Comparison of ENCODE assay signal across 8 cellular contexts in genomic region chr6:12012231-12012565, GRCh38. TPM values are rescaled to one million over a fixed set of nuclear protein-coding genes. Genes with fewer than 3 reads are reported as not detected.
DNase-seq lines count a peak whose midpoint lies in the region; ATAC-seq and TF ChIP-seq lines count a peak whose summit lies in the region.

Gene HIVEP1 (plus strand): TSS chr6:12012312. CDS start chr6:12015629, 3,317 bp downstream.

- no peaks in the 10 kb centered on the region for H3K9me3 Mint-ChIP-seq in activated T-helper 17 cell treated with anti-CD3 and anti-CD28 coated beads, Interleukin-2, amount 50 U/mL, for 72 hours
- H3K9me3 Mint-ChIP-seq in osteocyte (ENCODE audit: unreplicated experiment), result peaks cover 7% of the 10 kb centered on the region

- H3K36me3 Mint-ChIP-seq in activated T-helper 17 cell treated with anti-CD3 and anti-CD28 coated beads, Interleukin-2, amount 50 U/mL, for 72 hours (ENCODE audit: low read depth), result peaks cover 70% of the 10 kb centered on the region
- peaks cover 11% of the 10 kb centered on the region for H3K36me3 Mint-ChIP-seq in osteocyte (ENCODE audit: unreplicated experiment)

- H3K9ac ChIP-seq in HUES64 (ENCODE audit: low read depth, low read length), result peak within 1 kb of the TSS; percentile 63

- peak within 1 kb of the TSS; percentile 84 for H3K4me3 ChIP-seq in HUES64 (ENCODE audit: low read length)

- under 1% methylated on average over 43 of the region's 46 CpGs for WGBS in HUES64

- no peaks in the 10 kb centered on the region for H3K27me3 Mint-ChIP-seq in activated T-helper 17 cell treated with anti-CD3 and anti-CD28 coated beads, Interleukin-2, amount 50 U/mL, for 72 hours
- H3K27me3 Mint-ChIP-seq in osteocyte (ENCODE audit: unreplicated experiment), result no peaks in the 10 kb centered on the region

- H3K36me3 ChIP-seq in HUES64 (ENCODE audit: insufficient read depth, low read length), result peaks cover 26% of the 10 kb centered on the region

- TF ChIP-seq CTCF in osteocyte (IDR thresholded peaks at IDR 0.05), result no peak

- H3K27me3 ChIP-seq in HUES64 (ENCODE audit: insufficient read depth, low read length), result no peaks in the 10 kb centered on the region

- H3K27ac Mint-ChIP-seq in activated T-helper 17 cell treated with anti-CD3 and anti-CD28 coated beads, Interleukin-2, amount 50 U/mL, for 72 hours, result peak within 1 kb of the TSS; percentile 100
- H3K27ac Mint-ChIP-seq in osteocyte (ENCODE audit: unreplicated experiment), result peak within 1 kb of the TSS; percentile 97

- H3K9me3 ChIP-seq in HUES64 (ENCODE audit: insufficient read depth, low read depth, low read length), result peaks cover 7% of the 10 kb centered on the region; the same call in 1 of the 2 replicates

- no peak for ATAC-seq in activated T-helper 17 cell treated with anti-CD3 and anti-CD28 coated beads, Interleukin-2, amount 50 U/mL, for 72 hours (replicated peaks)
- ATAC-seq in Right ventricle myocardium inferior, result no peak
- no peak for ATAC-seq in GM18873 (IDR thresholded peaks at IDR 0.05; ENCODE audit: low FRiP score, unreplicated experiment)
- ATAC-seq in GM19463 (IDR thresholded peaks at IDR 0.05; ENCODE audit: unreplicated experiment), result no peak

- DNase-seq in Right ventricle myocardium inferior (ENCODE audit: missing footprints), result peak; percentile 86
- peak; percentile 87 for DNase-seq in osteocyte (ENCODE audit: extremely low spot score, unreplicated experiment)
- no peak for DNase-seq in NCI-H146 (lab: John Stamatoyannopoulos, UW)

- H3K27ac ChIP-seq in HUES64 (ENCODE audit: low read depth, low read length), result peak within 1 kb of the TSS; percentile 91

- intact Hi-C loops in Right ventricle myocardium inferior (cut with DNase I), result loop anchor here (5.0 to 10.0 kb wide), 2 partner anchors 145 to 307 kb away; no protein-coding TSS in a partner anchor

- H3K4me1 Mint-ChIP-seq in activated T-helper 17 cell treated with anti-CD3 and anti-CD28 coated beads, Interleukin-2, amount 50 U/mL, for 72 hours, result peaks cover 27% of the 10 kb centered on the region
- H3K4me1 Mint-ChIP-seq in osteocyte (ENCODE audit: unreplicated experiment), result peaks cover 44% of the 10 kb centered on the region

- TF ChIP-seq POLR2A in GM15510 (IDR thresholded peaks at IDR 0.05; ENCODE audit: borderline replicate concordance, extremely low read depth, insufficient read length), result peak; percentile 17

- peak within 1 kb of the TSS; percentile 99 for H3K4me3 Mint-ChIP-seq in activated T-helper 17 cell treated with anti-CD3 and anti-CD28 coated beads, Interleukin-2, amount 50 U/mL, for 72 hours
- H3K4me3 Mint-ChIP-seq in osteocyte (ENCODE audit: unreplicated experiment), result peak within 1 kb of the TSS; percentile 83

- peaks cover 27% of the 10 kb centered on the region for H3K4me1 ChIP-seq in HUES64 (ENCODE audit: insufficient read depth, low read length)

RNA-seq across cellular contexts. Expression of gene HIVEP1, which starts in this region (rescaled TPM):
- polyA plus RNA-seq in HUES64 (2013, experiment 1 of 2), result 8.9 TPM
- polyA plus RNA-seq in HUES64 (2013, experiment 2 of 2), result 11.3 TPM
- 10 to 100 TPM; 29.4 to 75.5 TPM for total RNA-seq in activated T-helper 17 cell treated with anti-CD3 and anti-CD28 coated beads, Interleukin-2, amount 50 U/mL, for 72 hours
- total RNA-seq in Right ventricle myocardium inferior, result 8.3 TPM
- 23.0 and 27.8 TPM in 2 replicates for total RNA-seq in osteocyte
